ENCODE assay signal across 11 cellular contexts in genomic region chr12:47082283-47082962, GRCh38. TPM values are rescaled to one million over a fixed set of nuclear protein-coding genes. Genes with fewer than 3 reads are reported as not detected.
DNase-seq lines count a peak whose midpoint lies in the region; ATAC-seq and TF ChIP-seq lines count a peak whose summit lies in the region.
"Had no signal": no experiment of that assay in that cellular context is flagged by ENCODE, and none has a peak within 500 bp of the region (broad histone marks: within the 10 kb centered on the region; RNA-seq: fewer than 3 reads in every experiment).

No MANE protein-coding gene starts in this region.

- POLR2A ChIA-PET in OCI-LY7 (lab: Charles Lee): interaction anchor here (0.6 to 0.7 kb wide), 3 partner anchors 125 to 571 kb away, joined by 3 read pairs; no protein-coding TSS in a partner anchor

- H3K4me1 Mint-ChIP-seq in activated T-cell treated with anti-CD3 and anti-CD28 coated beads, Interleukin-2, amount 50 U/mL, for 24 hours (ENCODE audit: low read depth): peaks cover 84% of the 10 kb centered on the region
- H3K4me1 Mint-ChIP-seq in activated T-cell treated with anti-CD3 and anti-CD28 coated beads, Interleukin-2, amount 50 U/mL, for 4 hours (ENCODE audit: low read depth): peaks cover 77% of the 10 kb centered on the region

- H3K27ac ChIP-seq in esophagus squamous epithelium (peak overlapping the region in 3 of 4 donors; percentile 10 to 95 (median 94)), OCI-LY7 (ENCODE audit: low read depth, low read length, poor library complexity, severe bottlenecking) (no peak overlapping the region)

- peaks cover 30% of the 10 kb centered on the region for H3K36me3 Mint-ChIP-seq in activated T-cell treated with anti-CD3 and anti-CD28 coated beads, Interleukin-2, amount 50 U/mL, for 24 hours (ENCODE audit: low read depth)
- peaks cover 7% of the 10 kb centered on the region for H3K36me3 Mint-ChIP-seq in activated T-cell treated with anti-CD3 and anti-CD28 coated beads, Interleukin-2, amount 50 U/mL, for 4 hours (ENCODE audit: insufficient read depth)

- no peaks in the 10 kb centered on the region for H3K79me2 ChIP-seq in OCI-LY7 (ENCODE audit: insufficient read depth, low read depth, low read length)

- no peak for TF ChIP-seq CTCF in esophagus squamous epithelium (IDR thresholded peaks at IDR 0.05)
- no peak for TF ChIP-seq CTCF in OCI-LY7 (conservative IDR thresholded peaks at IDR 0.05; ENCODE audit: low read length)

- CTCF ChIA-PET in OCI-LY7 (lab: Charles Lee; ENCODE audit: unreplicated experiment): no interaction called here

- no peaks in the 10 kb centered on the region for H3K36me3 ChIP-seq in esophagus squamous epithelium
- no peaks in the 10 kb centered on the region for H3K36me3 ChIP-seq in OCI-LY7 (ENCODE audit: insufficient read depth, low read length)

- H3K4me1 ChIP-seq in esophagus squamous epithelium: peaks cover 6 to 89% (median 24%) of the 10 kb centered on the region in 3 donors
- no peaks in the 10 kb centered on the region for H3K4me1 ChIP-seq in OCI-LY7 (ENCODE audit: insufficient read depth, low read length, poor library complexity, severe bottlenecking)

- DNase-seq in activated T-cell treated with anti-CD3 and anti-CD28 coated beads, Interleukin-2, amount 50 U/mL, for 24 hours: no peak
- no peak for DNase-seq in activated T-cell treated with anti-CD3 and anti-CD28 coated beads, Interleukin-2, amount 50 U/mL, for 4 hours
- no peak for DNase-seq in esophagus squamous epithelium (lab: John Stamatoyannopoulos, UW)
- peak; percentile 20 for DNase-seq in superior temporal gyrus (ENCODE audit: extremely low spot score)
- DNase-seq in cerebellar nuclear complex (lab: John Stamatoyannopoulos, UW): no peak
- DNase-seq in OCI-LY7 (ENCODE audit: low spot score): no peak
- DNase-seq: anterior cingulate cortex, NCI-H510A, retina had no signal

- no peak for ATAC-seq in activated T-cell treated with anti-CD3 and anti-CD28 coated beads, Interleukin-2, amount 50 U/mL, for 4 hours
- ATAC-seq in SK-N-SH treated with all-trans-retinoic acid at 6 μM for 48 hours: no peak; the same call in 2 of the 3 replicates
- no peak for ATAC-seq in GM21786 (IDR thresholded peaks at IDR 0.05; ENCODE audit: unreplicated experiment)

- H3K9me3 ChIP-seq in esophagus squamous epithelium (no peaks in the 10 kb centered on the region), OCI-LY7 (ENCODE audit: low read length) (no peaks in the 10 kb centered on the region)

- no peaks in the 10 kb centered on the region for H3K9me3 Mint-ChIP-seq in activated T-cell treated with anti-CD3 and anti-CD28 coated beads, Interleukin-2, amount 50 U/mL, for 24 hours
- H3K9me3 Mint-ChIP-seq in activated T-cell treated with anti-CD3 and anti-CD28 coated beads, Interleukin-2, amount 50 U/mL, for 4 hours: no peaks in the 10 kb centered on the region

- no peaks in the 10 kb centered on the region for H3K27me3 ChIP-seq in esophagus squamous epithelium

- H2AFZ ChIP-seq in OCI-LY7 (ENCODE audit: low read length): no peak overlapping the region

- no peaks in the 10 kb centered on the region for H4K20me1 ChIP-seq in OCI-LY7 (ENCODE audit: insufficient read depth, low read length)

- BruUV-seq in OCI-LY7 (replicated peaks; lab: Mats Ljungman, UMichigan): no TSS peak

- no peaks in the 10 kb centered on the region for H3K9me2 ChIP-seq in OCI-LY7 (ENCODE audit: insufficient read depth, low read length)

- 56 to 67% methylated on average over 5 of the region's 5 CpGs for WGBS in esophagus squamous epithelium, 2 donors

- H3K4me3 ChIP-seq in esophagus squamous epithelium (no peak overlapping the region), OCI-LY7 (ENCODE audit: low read depth, low read length, poor library complexity, severe bottlenecking) (no peak overlapping the region)

- peak overlapping the region; percentile 89 for H3K27ac Mint-ChIP-seq in activated T-cell treated with anti-CD3 and anti-CD28 coated beads, Interleukin-2, amount 50 U/mL, for 24 hours

- TF ChIP-seq POLR2A in esophagus squamous epithelium (IDR thresholded peaks at IDR 0.05): no peak

- intact Hi-C loops in esophagus squamous epithelium (cut with DNase I) (no loop called here), OCI-LY7 (cut with micrococcal nuclease; ENCODE audit: unreplicated experiment) (loop anchor here (5.0 kb wide), 1 partner anchor 110 kb away; no protein-coding TSS in a partner anchor)

- no peaks in the 10 kb centered on the region for H3K27me3 Mint-ChIP-seq in activated T-cell treated with anti-CD3 and anti-CD28 coated beads, Interleukin-2, amount 50 U/mL, for 24 hours
- H3K27me3 Mint-ChIP-seq in activated T-cell treated with anti-CD3 and anti-CD28 coated beads, Interleukin-2, amount 50 U/mL, for 4 hours (ENCODE audit: low read depth): no peaks in the 10 kb centered on the region

- H3K4me2 ChIP-seq in OCI-LY7 (ENCODE audit: low read length): no peak overlapping the region

- H3K4me3 Mint-ChIP-seq in activated T-cell treated with anti-CD3 and anti-CD28 coated beads, Interleukin-2, amount 50 U/mL, for 24 hours: peak overlapping the region; percentile 3
- no peak overlapping the region for H3K4me3 Mint-ChIP-seq in activated T-cell treated with anti-CD3 and anti-CD28 coated beads, Interleukin-2, amount 50 U/mL, for 4 hours

TF ChIP-seq in SK-N-SH treated with all-trans-retinoic acid at 6 μM for 48 hours, 23 proteins besides CTCF, POLR2A, EP300 and RAD21:
- TF ChIP-seq ZFP3 (CRISPR knock-in tag; IDR thresholded peaks at IDR 0.05): peak; percentile 81; the same call in 1 of the 2 replicates
- 0 out of 2 replicates have a peak, but pooled peaks have one; percentile 20 for TF ChIP-seq ISL1 (CRISPR knock-in tag; IDR thresholded peaks at IDR 0.05)
- no peak for TF ChIP-seq ZNF8 (CRISPR knock-in tag; IDR thresholded peaks at IDR 0.05)
TF ChIP-seq in SK-N-SH treated with all-trans-retinoic acid at 6 μM for 48 hours: peak in this region for 2.

RNA-seq across cellular contexts. Expression of gene AMIGO2, which starts 2.7 kb away (rescaled TPM):
- 10 to 100 TPM; 27.8 to 39.7 (median 30.4) TPM for total RNA-seq in activated T-cell treated with anti-CD3 and anti-CD28 coated beads, Interleukin-2, amount 50 U/mL, for 4 hours
- total RNA-seq in esophagus squamous epithelium (1 to 10 TPM; 1.6 to 4.8 (median 2.9) TPM), OCI-LY7 (2022) (not detected in 2 replicates)
- not detected in 2 replicates for total RNA-seq in OCI-LY7 (2014; rRNA removed; shearing (Covaris generic))

RNA-seq across cellular contexts. Expression of gene PCED1B, which starts 3.0 kb away (rescaled TPM):
- total RNA-seq in activated T-cell treated with anti-CD3 and anti-CD28 coated beads, Interleukin-2, amount 50 U/mL, for 4 hours: 10 to 100 TPM; 57.1 to 78.2 (median 71.2) TPM
- 1 to 10 TPM in 3 of 4 donors, not detected in 1; 1.2 to 2.5 (median 2.3) TPM for total RNA-seq in esophagus squamous epithelium
- 8.4 TPM in 2 replicates for total RNA-seq in OCI-LY7 (2014; rRNA removed; shearing (Covaris generic))
- 19.3 and 24.3 TPM in 2 replicates for total RNA-seq in OCI-LY7 (2022)

Comparison
In these comparisons a context has a peak if more than half of its experiments do, and no peak if none do; other contexts are left out.
1. RNA of gene AMIGO2, which starts 2.7 kb away (total RNA-seq): 27.8 to 39.7 TPM in activated T-cell treated with anti-CD3 and anti-CD28 coated beads, Interleukin-2, amount 50 U/mL, for 4 hours; 1.6 to 4.8 TPM in esophagus squamous epithelium and not detected in OCI-LY7; every median in the first group is over 4 times any median in the second.